In genomic region chr4:13527983-13528822, GRCh38 we compare ENCODE assay signal across 8 cellular contexts. TPM values are rescaled to one million over a fixed set of nuclear protein-coding genes. Genes with fewer than 3 reads are reported as not detected.
DNase-seq lines count a peak whose midpoint lies in the region; ATAC-seq, FAIRE-seq and TF ChIP-seq lines count a peak whose summit lies in the region.

No MANE protein-coding gene starts in this region.

- CTCF ChIA-PET in activated CD8-positive, alpha-beta T cell treated with anti-CD3 and anti-CD28 coated beads for 36 hours (lab: Charles Lee), result interaction anchor here (2.2 to 3.1 kb wide), 2 partner anchors 14 to 20 kb away, joined by 8 to 17 read pairs; no protein-coding TSS in a partner anchor

- FAIRE-seq in H54 (lab: Jason Lieb, UNC), result no peak

- no peak for TF ChIP-seq POLR2A in H54 (IDR thresholded peaks at IDR 0.05; ENCODE audit: low read depth, low read length)

- TF ChIP-seq CTCF in activated CD8-positive, alpha-beta T cell treated with anti-CD3 and anti-CD28 coated beads for 36 hours (IDR thresholded peaks at IDR 0.05), result no peak

- H3K4me1 Mint-ChIP-seq in activated CD8-positive, alpha-beta T cell treated with anti-CD3 and anti-CD28 coated beads for 36 hours (ENCODE audit: low read depth), result peaks cover 37% of the 10 kb centered on the region
- peaks cover 59% of the 10 kb centered on the region for H3K4me1 Mint-ChIP-seq in stimulated activated naive CD8-positive, alpha-beta T cell treated with anti-CD3 and anti-CD28 coated beads, Interleukin-15, amount 100 ng/mL, for 72 hours

- H3K27ac Mint-ChIP-seq in activated CD8-positive, alpha-beta T cell treated with anti-CD3 and anti-CD28 coated beads for 36 hours, result peak overlapping the region; percentile 53
- peak overlapping the region; percentile 89 to 93 for H3K27ac Mint-ChIP-seq in stimulated activated naive CD8-positive, alpha-beta T cell treated with anti-CD3 and anti-CD28 coated beads, Interleukin-15, amount 100 ng/mL, for 72 hours

- intact Hi-C loops in activated CD8-positive, alpha-beta T cell treated with anti-CD3 and anti-CD28 coated beads for 36 hours (cut with micrococcal nuclease), result no loop called here

- DNase-seq in activated CD8-positive, alpha-beta T cell treated with anti-CD3 and anti-CD28 coated beads for 36 hours, result peak; percentile 60
- DNase-seq in stimulated activated naive CD8-positive, alpha-beta T cell treated with anti-CD3 and anti-CD28 coated beads, Interleukin-15, amount 100 ng/mL, for 72 hours, result peak; percentile 54 to 71
- DNase-seq in NCI-H526 treated with DMSO at 0.1 percent for 48 hours (lab: John Stamatoyannopoulos, UW) (no peak), T1000 (lab: John Stamatoyannopoulos, UW) (no peak), H54 (ENCODE audit: insufficient read length, low spot score) (no peak)

- peaks cover 9% of the 10 kb centered on the region for H3K36me3 Mint-ChIP-seq in activated CD8-positive, alpha-beta T cell treated with anti-CD3 and anti-CD28 coated beads for 36 hours (ENCODE audit: low read depth)

- ATAC-seq in GM19397 (IDR thresholded peaks at IDR 0.05; ENCODE audit: unreplicated experiment) (peak; percentile 74), HG03196 (IDR thresholded peaks at IDR 0.05; ENCODE audit: unreplicated experiment) (peak; percentile 92)
- ATAC-seq in activated CD8-positive, alpha-beta T cell treated with anti-CD3 and anti-CD28 coated beads for 36 hours, result peak; percentile 76
- ATAC-seq in stimulated activated naive CD8-positive, alpha-beta T cell treated with anti-CD3 and anti-CD28 coated beads, Interleukin-15, amount 100 ng/mL, for 72 hours, result peak; percentile 80

- peaks cover 9% of the 10 kb centered on the region for H3K9me3 Mint-ChIP-seq in activated CD8-positive, alpha-beta T cell treated with anti-CD3 and anti-CD28 coated beads for 36 hours
- H3K9me3 Mint-ChIP-seq in stimulated activated naive CD8-positive, alpha-beta T cell treated with anti-CD3 and anti-CD28 coated beads, Interleukin-15, amount 100 ng/mL, for 72 hours, result peaks cover 0 to 12% of the 10 kb centered on the region in 2 donors

- peaks cover 86% of the 10 kb centered on the region for H3K27me3 Mint-ChIP-seq in activated CD8-positive, alpha-beta T cell treated with anti-CD3 and anti-CD28 coated beads for 36 hours
- H3K27me3 Mint-ChIP-seq in stimulated activated naive CD8-positive, alpha-beta T cell treated with anti-CD3 and anti-CD28 coated beads, Interleukin-15, amount 100 ng/mL, for 72 hours, result peaks cover 93% of the 10 kb centered on the region

- POLR2A ChIA-PET in activated CD8-positive, alpha-beta T cell treated with anti-CD3 and anti-CD28 coated beads for 36 hours (lab: Charles Lee), result interaction anchor here (0.7 to 1.0 kb wide), 3 partner anchors 11 to 45 kb away, joined by 3 read pairs; no protein-coding TSS in a partner anchor

- H3K4me3 ChIP-seq in GM08714 (ENCODE audit: low read length), result peak overlapping the region; percentile 0; the same call in 1 of the 2 replicates

- H3K4me3 Mint-ChIP-seq in activated CD8-positive, alpha-beta T cell treated with anti-CD3 and anti-CD28 coated beads for 36 hours, result peak overlapping the region; percentile 41
- H3K4me3 Mint-ChIP-seq in stimulated activated naive CD8-positive, alpha-beta T cell treated with anti-CD3 and anti-CD28 coated beads, Interleukin-15, amount 100 ng/mL, for 72 hours, result peak overlapping the region; percentile 79 to 82

RNA-seq across cellular contexts. Expression of gene NKX3-2, which starts 16.1 kb away (rescaled TPM):
- not detected for total RNA-seq in activated CD8-positive, alpha-beta T cell treated with anti-CD3 and anti-CD28 coated beads for 36 hours

RNA-seq across cellular contexts. Expression of gene RAB28, which starts 44.1 kb away (rescaled TPM):
- 10 to 100 TPM; 12.5 to 13.1 TPM for total RNA-seq in activated CD8-positive, alpha-beta T cell treated with anti-CD3 and anti-CD28 coated beads for 36 hours

Comparison
In these comparisons a context has a peak if more than half of its experiments do, and no peak if none do; other contexts are left out.
1. DNase-seq: peak in activated CD8-positive, alpha-beta T cell treated with anti-CD3 and anti-CD28 coated beads for 36 hours (single experiment) and stimulated activated naive CD8-positive, alpha-beta T cell treated with anti-CD3 and anti-CD28 coated beads, Interleukin-15, amount 100 ng/mL, for 72 hours (2 of 2); none in NCI-H526 treated with DMSO at 0.1 percent for 48 hours (single experiment), T1000 (single experiment) and H54 (single experiment).
2. Peak in every context shown above with its lines, with median percentiles within 50 percentile points of each other: ATAC-seq.